In the genomic region with DNA sequence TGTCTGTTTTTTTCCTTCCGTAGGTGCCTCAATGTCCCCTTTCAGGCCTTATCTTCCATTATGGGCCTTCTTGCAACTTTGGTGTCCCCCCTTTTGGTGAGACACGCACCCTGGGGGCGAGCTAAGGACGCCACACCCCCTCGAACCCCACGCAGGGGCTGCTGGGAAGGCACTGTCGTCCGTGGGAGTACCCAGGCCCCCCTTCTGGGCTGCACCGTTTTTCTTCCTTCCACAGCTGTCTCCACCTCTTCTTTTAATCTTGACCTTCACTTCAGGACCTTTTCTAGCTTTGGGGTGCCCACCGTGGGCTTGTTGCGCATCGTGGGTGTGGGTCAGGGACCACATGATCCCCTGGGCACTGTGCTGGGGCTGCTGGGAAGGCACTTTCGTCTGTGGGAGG, we compare ENCODE assay signal across 22 cellular contexts.
DNase-seq lines count a peak whose midpoint lies in the region; ATAC-seq and TF ChIP-seq lines count a peak whose summit lies in the region.
"Had no signal": no experiment of that assay in that cellular context is flagged by ENCODE, and none has a peak within 500 bp of the region (broad histone marks: within the 10 kb centered on the region; RNA-seq: fewer than 3 reads in every experiment).

No MANE protein-coding gene starts in this region.

- peaks cover 80% of the 10 kb centered on the region for H3K9me3 Mint-ChIP-seq in activated T-helper 1 cell treated with anti-CD3 and anti-CD28 coated beads, Interleukin-12 subunit alpha, Interleukin-12 subunit beta, Interleukin-2, Interleukin-4 antibody, amounts not matched to agents 30 ng/mL and 10 ng/mL and 1 ng/mL, durations not matched to agents 14 hours and 24 hours and 36 hours

- no peak for ATAC-seq in left lung
- ATAC-seq in GM19395 (IDR thresholded peaks at IDR 0.05; ENCODE audit: unreplicated experiment): no peak

- H3K27me3 ChIP-seq in BE2C: no peaks in the 10 kb centered on the region
- H3K27me3 ChIP-seq in WERI-Rb-1 (ENCODE audit: insufficient read depth, low read depth, severe bottlenecking): peaks cover 89% of the 10 kb centered on the region
- no peaks in the 10 kb centered on the region for H3K27me3 ChIP-seq in left lung
- H3K27me3 ChIP-seq: BLaER1 treated with 17β-estradiol and CSF1 and Interleukin-3, amounts not matched to agents 10 nM and 100 nM; MG63 had no signal

- H3K4me1 ChIP-seq in BE2C: no peaks in the 10 kb centered on the region
- H3K4me1 ChIP-seq in left lung: no peaks in the 10 kb centered on the region
- H3K4me1 ChIP-seq: BLaER1 treated with 17β-estradiol and CSF1 and Interleukin-3, amounts not matched to agents 10 nM and 100 nM had no signal

- no peak for TF ChIP-seq CTCF in BE2C (IDR thresholded peaks at IDR 0.05; ENCODE audit: low read depth, low read length)
- TF ChIP-seq CTCF in WERI-Rb-1 (IDR thresholded peaks at IDR 0.05; ENCODE audit: low read depth, low read length): no peak
- no peak for TF ChIP-seq CTCF in left lung (IDR thresholded peaks at IDR 0.05)

- DNase-seq in activated naive CD4-positive, alpha-beta T cell treated with anti-CD3 and anti-CD28 coated beads, Interleukin-2, amount 50 U/mL, for 16 hours: peak; percentile 2
- DNase-seq in activated naive CD4-positive, alpha-beta T cell treated with Interleukin-2 at 50 U/mL for 16 hours: no peak
- DNase-seq in BE2C (peak; percentile 0), WERI-Rb-1 (peak; percentile 1), left lung (peak; percentile 13 to 33), DMS53 (lab: John Stamatoyannopoulos, UW) (no peak)
- no peak for DNase-seq in activated T-helper 1 cell treated with anti-CD3 and anti-CD28 coated beads, Interleukin-12 subunit alpha, Interleukin-12 subunit beta, Interleukin-2, Interleukin-4 antibody, amounts not matched to agents 30 ng/mL and 10 ng/mL and 1 ng/mL, durations not matched to agents 14 hours and 24 hours and 36 hours (ENCODE audit: low spot score)
- DNase-seq: CD4-positive, alpha-beta memory T cell; COR-L47; GOT3; HCEC 1CT; KG1; MG63; NCI-H1105 treated with DMSO at 0.1 percent for 48 hours; NCI-H2029; NCI-H446 treated with DMSO at 0.1 percent for 48 hours; NCI-H526 treated with DMSO at 0.1 percent for 48 hours; RPMI8226; SIG-M5 had no signal

- H3K36me3 ChIP-seq in BE2C (no peaks in the 10 kb centered on the region), WERI-Rb-1 (no peaks in the 10 kb centered on the region), left lung (no peaks in the 10 kb centered on the region)
- H3K36me3 ChIP-seq: BLaER1 treated with 17β-estradiol and CSF1 and Interleukin-3, amounts not matched to agents 10 nM and 100 nM; MG63 had no signal

- H3K36me3 Mint-ChIP-seq in activated T-helper 1 cell treated with anti-CD3 and anti-CD28 coated beads, Interleukin-12 subunit alpha, Interleukin-12 subunit beta, Interleukin-2, Interleukin-4 antibody, amounts not matched to agents 30 ng/mL and 10 ng/mL and 1 ng/mL, durations not matched to agents 14 hours and 24 hours and 36 hours (ENCODE audit: low read depth): peaks cover 2% of the 10 kb centered on the region
- H3K36me3 Mint-ChIP-seq: CD4-positive, alpha-beta memory T cell had no signal

- no peaks in the 10 kb centered on the region; the same call in 1 of the 2 replicates for H3K9me3 ChIP-seq in BE2C
- no peaks in the 10 kb centered on the region for H3K9me3 ChIP-seq in WERI-Rb-1 (ENCODE audit: severe bottlenecking)
- H3K9me3 ChIP-seq in left lung: peaks cover 0 to 99% of the 10 kb centered on the region in 2 donors
- H3K9me3 ChIP-seq: MG63 had no signal

- no peaks in the 10 kb centered on the region for H3K27me3 Mint-ChIP-seq in activated T-helper 1 cell treated with anti-CD3 and anti-CD28 coated beads, Interleukin-12 subunit alpha, Interleukin-12 subunit beta, Interleukin-2, Interleukin-4 antibody, amounts not matched to agents 30 ng/mL and 10 ng/mL and 1 ng/mL, durations not matched to agents 14 hours and 24 hours and 36 hours (ENCODE audit: insufficient read depth)
- H3K27me3 Mint-ChIP-seq: CD4-positive, alpha-beta memory T cell had no signal

- H3K27ac ChIP-seq in WERI-Rb-1 (no peak overlapping the region), left lung (no peak overlapping the region)
- H3K27ac ChIP-seq: BLaER1 treated with 17β-estradiol and CSF1 and Interleukin-3, amounts not matched to agents 10 nM and 100 nM; SK-N-MC had no signal

- no peak overlapping the region for H3K4me3 Mint-ChIP-seq in activated T-helper 1 cell treated with anti-CD3 and anti-CD28 coated beads, Interleukin-12 subunit alpha, Interleukin-12 subunit beta, Interleukin-2, Interleukin-4 antibody, amounts not matched to agents 30 ng/mL and 10 ng/mL and 1 ng/mL, durations not matched to agents 14 hours and 24 hours and 36 hours

- intact Hi-C loops in left lung (cut with DNase I): no loop called here
- intact Hi-C loops in activated T-helper 1 cell treated with anti-CD3 and anti-CD28 coated beads, Interleukin-12 subunit alpha, Interleukin-12 subunit beta, Interleukin-2, Interleukin-4 antibody, amounts not matched to agents 30 ng/mL and 10 ng/mL and 1 ng/mL, durations not matched to agents 14 hours and 24 hours and 36 hours (cut with micrococcal nuclease): no loop called here

- H3K4me3 ChIP-seq in BE2C (ENCODE audit: low read depth, low read length) (no peak overlapping the region), WERI-Rb-1 (ENCODE audit: low read depth, low read length) (no peak overlapping the region), left lung (no peak overlapping the region)
- H3K4me3 ChIP-seq: BLaER1 treated with 17β-estradiol and CSF1 and Interleukin-3, amounts not matched to agents 10 nM and 100 nM; MG63; SK-N-MC had no signal

- no peaks in the 10 kb centered on the region for H3K4me1 Mint-ChIP-seq in activated T-helper 1 cell treated with anti-CD3 and anti-CD28 coated beads, Interleukin-12 subunit alpha, Interleukin-12 subunit beta, Interleukin-2, Interleukin-4 antibody, amounts not matched to agents 30 ng/mL and 10 ng/mL and 1 ng/mL, durations not matched to agents 14 hours and 24 hours and 36 hours (ENCODE audit: low read depth)

- H3K27ac Mint-ChIP-seq in activated T-helper 1 cell treated with anti-CD3 and anti-CD28 coated beads, Interleukin-12 subunit alpha, Interleukin-12 subunit beta, Interleukin-2, Interleukin-4 antibody, amounts not matched to agents 30 ng/mL and 10 ng/mL and 1 ng/mL, durations not matched to agents 14 hours and 24 hours and 36 hours: no peak overlapping the region
- H3K27ac Mint-ChIP-seq: CD4-positive, alpha-beta memory T cell had no signal

Comparison
In these comparisons a context has a peak if more than half of its experiments do, and no peak if none do; other contexts are left out.
1. DNase-seq: peak in activated naive CD4-positive, alpha-beta T cell treated with anti-CD3 and anti-CD28 coated beads, Interleukin-2, amount 50 U/mL, for 16 hours (single experiment), BE2C (single experiment), WERI-Rb-1 (single experiment) and left lung (2 of 2); none in activated naive CD4-positive, alpha-beta T cell treated with Interleukin-2 at 50 U/mL for 16 hours (single experiment), activated T-helper 1 cell treated with anti-CD3 and anti-CD28 coated beads, Interleukin-12 subunit alpha, Interleukin-12 subunit beta, Interleukin-2, Interleukin-4 antibody, amounts not matched to agents 30 ng/mL and 10 ng/mL and 1 ng/mL, durations not matched to agents 14 hours and 24 hours and 36 hours (single experiment) and DMS53 (single experiment).